1 cellular context compared by ENCODE assay signal in the genomic region with DNA sequence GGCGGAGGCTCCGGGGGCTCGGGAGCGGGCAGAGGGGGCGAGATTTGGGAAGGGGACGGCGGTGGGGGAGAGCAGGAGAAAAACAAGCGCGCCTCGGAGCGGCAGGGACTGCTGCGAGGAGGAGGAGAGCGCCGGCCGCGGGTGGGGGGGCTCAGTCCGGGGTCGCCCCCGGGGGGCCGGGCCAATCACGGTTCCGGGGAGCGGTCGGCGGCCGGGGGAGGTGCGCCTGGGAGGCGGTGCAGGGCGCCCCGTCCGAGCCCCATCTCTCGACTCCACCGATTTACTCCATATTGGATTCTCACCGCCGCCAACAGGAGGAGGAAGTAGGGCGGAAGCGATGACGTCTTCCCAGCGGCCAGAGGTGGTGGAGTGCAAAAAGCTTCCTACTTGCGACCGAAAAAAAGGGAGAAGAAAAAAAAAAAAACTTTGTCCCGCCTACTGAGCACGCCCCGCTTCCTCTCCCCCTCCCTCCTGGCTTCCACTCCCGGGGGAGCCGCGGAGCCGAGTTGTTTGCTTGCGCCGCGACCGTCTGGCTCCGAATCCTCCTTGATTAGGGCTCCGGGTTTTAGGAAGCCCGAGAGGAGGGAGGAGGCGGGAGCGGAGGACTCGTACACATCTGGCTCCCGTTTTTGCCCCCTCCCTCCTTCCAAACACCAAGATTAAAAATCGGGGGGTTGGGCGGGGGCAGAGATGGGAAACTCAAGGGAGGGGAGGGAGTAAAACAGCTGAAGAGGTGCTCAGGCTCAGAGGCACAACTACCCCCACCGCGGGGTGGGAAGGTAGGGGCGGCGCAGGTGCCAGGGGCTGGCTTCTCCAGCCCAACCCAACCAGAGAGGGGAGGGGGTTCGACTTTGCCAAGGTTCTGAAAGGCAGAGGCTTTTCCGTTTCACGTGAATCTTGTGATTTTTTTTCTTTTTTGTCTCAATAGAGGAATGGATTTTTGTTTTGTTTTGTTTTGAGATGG.
A peak's percentile ranks its signal among the peaks of the same experiment; 100 is the strongest.
TF ChIP-seq lines count a peak whose summit lies in the region.

A gene with protein sequence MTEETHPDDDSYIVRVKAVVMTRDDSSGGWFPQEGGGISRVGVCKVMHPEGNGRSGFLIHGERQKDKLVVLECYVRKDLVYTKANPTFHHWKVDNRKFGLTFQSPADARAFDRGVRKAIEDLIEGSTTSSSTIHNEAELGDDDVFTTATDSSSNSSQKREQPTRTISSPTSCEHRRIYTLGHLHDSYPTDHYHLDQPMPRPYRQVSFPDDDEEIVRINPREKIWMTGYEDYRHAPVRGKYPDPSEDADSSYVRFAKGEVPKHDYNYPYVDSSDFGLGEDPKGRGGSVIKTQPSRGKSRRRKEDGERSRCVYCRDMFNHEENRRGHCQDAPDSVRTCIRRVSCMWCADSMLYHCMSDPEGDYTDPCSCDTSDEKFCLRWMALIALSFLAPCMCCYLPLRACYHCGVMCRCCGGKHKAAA (minus strand): TSS at position 373 of the 964 bp plus-strand sequence. CDS start 612 bp downstream, outside the sequence.

TF ChIP-seq in HepG2, 621 proteins besides CTCF, POLR2A, EP300 and RAD21 (continued from another document and continues in another):
- TF ChIP-seq, protein P1, sequence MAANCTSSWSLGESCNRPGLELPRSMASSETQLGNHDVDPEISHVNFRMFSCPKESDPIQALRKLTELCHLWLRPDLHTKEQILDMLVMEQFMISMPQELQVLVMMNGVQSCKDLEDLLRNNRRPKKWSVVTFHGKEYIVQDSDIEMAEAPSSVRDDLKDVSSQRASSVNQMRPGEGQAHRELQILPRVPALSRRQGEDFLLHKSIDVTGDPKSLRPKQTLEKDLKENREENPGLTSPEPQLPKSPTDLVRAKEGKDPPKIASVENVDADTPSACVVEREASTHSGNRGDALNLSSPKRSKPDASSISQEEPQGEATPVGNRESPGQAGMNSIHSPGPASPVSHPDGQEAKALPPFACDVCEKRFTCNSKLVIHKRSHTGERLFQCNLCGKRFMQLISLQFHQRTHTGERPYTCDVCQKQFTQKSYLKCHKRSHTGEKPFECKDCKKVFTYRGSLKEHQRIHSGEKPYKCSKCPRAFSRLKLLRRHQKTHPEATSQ (CRISPR knock-in tag; IDR thresholded peaks at IDR 0.05; ENCODE audit: borderline replicate concordance): peak; percentile 62; the same call in 1 of the 2 replicates
- TF ChIP-seq, protein P2, sequence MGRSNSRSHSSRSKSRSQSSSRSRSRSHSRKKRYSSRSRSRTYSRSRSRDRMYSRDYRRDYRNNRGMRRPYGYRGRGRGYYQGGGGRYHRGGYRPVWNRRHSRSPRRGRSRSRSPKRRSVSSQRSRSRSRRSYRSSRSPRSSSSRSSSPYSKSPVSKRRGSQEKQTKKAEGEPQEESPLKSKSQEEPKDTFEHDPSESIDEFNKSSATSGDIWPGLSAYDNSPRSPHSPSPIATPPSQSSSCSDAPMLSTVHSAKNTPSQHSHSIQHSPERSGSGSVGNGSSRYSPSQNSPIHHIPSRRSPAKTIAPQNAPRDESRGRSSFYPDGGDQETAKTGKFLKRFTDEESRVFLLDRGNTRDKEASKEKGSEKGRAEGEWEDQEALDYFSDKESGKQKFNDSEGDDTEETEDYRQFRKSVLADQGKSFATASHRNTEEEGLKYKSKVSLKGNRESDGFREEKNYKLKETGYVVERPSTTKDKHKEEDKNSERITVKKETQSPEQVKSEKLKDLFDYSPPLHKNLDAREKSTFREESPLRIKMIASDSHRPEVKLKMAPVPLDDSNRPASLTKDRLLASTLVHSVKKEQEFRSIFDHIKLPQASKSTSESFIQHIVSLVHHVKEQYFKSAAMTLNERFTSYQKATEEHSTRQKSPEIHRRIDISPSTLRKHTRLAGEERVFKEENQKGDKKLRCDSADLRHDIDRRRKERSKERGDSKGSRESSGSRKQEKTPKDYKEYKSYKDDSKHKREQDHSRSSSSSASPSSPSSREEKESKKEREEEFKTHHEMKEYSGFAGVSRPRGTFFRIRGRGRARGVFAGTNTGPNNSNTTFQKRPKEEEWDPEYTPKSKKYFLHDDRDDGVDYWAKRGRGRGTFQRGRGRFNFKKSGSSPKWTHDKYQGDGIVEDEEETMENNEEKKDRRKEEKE (IDR thresholded peaks at IDR 0.05): no peak
- peak; percentile 98 for TF ChIP-seq KLF6 (CRISPR knock-in tag; IDR thresholded peaks at IDR 0.05)
- TF ChIP-seq SP140L (CRISPR knock-in tag; IDR thresholded peaks at IDR 0.05; ENCODE audit: borderline replicate concordance): 0 out of 2 replicates have a peak, but pooled peaks have one; percentile 62
- TF ChIP-seq, protein P3, sequence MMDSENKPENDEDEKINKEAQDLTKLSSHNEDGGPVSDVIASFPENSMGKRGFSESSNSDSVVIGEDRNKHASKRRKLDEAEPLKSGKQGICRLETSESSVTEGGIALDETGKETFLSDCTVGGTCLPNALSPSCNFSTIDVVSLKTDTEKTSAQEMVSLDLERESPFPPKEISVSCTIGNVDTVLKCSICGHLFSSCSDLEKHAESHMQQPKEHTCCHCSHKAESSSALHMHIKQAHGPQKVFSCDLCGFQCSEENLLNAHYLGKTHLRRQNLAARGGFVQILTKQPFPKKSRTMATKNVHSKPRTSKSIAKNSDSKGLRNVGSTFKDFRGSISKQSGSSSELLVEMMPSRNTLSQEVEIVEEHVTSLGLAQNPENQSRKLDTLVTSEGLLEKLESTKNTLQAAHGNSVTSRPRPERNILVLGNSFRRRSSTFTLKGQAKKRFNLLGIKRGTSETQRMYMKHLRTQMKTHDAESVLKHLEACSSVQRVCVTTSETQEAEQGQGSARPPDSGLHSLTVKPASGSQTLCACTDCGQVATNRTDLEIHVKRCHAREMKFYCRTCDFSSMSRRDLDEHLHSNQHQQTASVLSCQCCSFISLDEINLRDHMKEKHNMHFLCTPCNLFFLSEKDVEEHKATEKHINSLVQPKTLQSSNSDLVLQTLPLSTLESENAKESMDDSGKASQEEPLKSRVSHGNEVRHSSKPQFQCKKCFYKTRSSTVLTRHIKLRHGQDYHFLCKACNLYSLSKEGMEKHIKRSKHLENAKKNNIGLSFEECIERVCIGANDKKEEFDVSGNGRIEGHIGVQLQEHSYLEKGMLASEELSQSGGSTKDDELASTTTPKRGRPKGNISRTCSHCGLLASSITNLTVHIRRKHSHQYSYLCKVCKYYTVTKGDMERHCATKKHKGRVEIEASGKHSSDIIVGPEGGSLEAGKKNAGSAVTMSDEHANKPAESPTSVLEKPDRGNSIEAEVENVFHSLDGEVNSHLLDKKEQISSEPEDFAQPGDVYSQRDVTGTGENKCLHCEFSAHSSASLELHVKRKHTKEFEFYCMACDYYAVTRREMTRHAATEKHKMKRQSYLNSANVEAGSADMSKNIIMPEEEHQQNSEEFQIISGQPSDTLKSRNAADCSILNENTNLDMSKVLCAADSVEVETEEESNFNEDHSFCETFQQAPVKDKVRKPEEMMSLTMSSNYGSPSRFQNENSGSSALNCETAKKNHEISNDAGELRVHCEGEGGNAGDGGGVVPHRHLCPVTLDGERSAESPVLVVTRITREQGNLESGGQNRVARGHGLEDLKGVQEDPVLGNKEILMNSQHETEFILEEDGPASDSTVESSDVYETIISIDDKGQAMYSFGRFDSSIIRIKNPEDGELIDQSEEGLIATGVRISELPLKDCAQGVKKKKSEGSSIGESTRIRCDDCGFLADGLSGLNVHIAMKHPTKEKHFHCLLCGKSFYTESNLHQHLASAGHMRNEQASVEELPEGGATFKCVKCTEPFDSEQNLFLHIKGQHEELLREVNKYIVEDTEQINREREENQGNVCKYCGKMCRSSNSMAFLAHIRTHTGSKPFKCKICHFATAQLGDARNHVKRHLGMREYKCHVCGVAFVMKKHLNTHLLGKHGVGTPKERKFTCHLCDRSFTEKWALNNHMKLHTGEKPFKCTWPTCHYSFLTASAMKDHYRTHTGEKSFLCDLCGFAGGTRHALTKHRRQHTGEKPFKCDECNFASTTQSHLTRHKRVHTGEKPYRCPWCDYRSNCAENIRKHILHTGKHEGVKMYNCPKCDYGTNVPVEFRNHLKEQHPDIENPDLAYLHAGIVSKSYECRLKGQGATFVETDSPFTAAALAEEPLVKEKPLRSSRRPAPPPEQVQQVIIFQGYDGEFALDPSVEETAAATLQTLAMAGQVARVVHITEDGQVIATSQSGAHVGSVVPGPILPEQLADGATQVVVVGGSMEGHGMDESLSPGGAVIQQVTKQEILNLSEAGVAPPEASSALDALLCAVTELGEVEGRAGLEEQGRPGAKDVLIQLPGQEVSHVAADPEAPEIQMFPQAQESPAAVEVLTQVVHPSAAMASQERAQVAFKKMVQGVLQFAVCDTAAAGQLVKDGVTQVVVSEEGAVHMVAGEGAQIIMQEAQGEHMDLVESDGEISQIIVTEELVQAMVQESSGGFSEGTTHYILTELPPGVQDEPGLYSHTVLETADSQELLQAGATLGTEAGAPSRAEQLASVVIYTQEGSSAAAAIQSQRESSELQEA (CRISPR knock-in tag; IDR thresholded peaks at IDR 0.05; ENCODE audit: not compliant biosample characterization): no peak
- peak; percentile 75; the same call in 1 of the 2 replicates for TF ChIP-seq ZNF12 (CRISPR knock-in tag; IDR thresholded peaks at IDR 0.05)
- no peak for TF ChIP-seq NCOA1 (CRISPR knock-in tag; IDR thresholded peaks at IDR 0.05)
- TF ChIP-seq RFX3 (CRISPR knock-in tag; IDR thresholded peaks at IDR 0.05): no peak
- no peak for TF ChIP-seq ATM (IDR thresholded peaks at IDR 0.05; ENCODE audit: borderline replicate concordance)
- TF ChIP-seq CENPX (CRISPR knock-in tag; IDR thresholded peaks at IDR 0.05): no peak
- TF ChIP-seq ZNF678 (CRISPR knock-in tag; IDR thresholded peaks at IDR 0.05): peak; percentile 84; the same call in 1 of the 2 replicates
- TF ChIP-seq SALL1 (CRISPR knock-in tag; IDR thresholded peaks at IDR 0.05): peak; percentile 87
- no peak for TF ChIP-seq WIZ (CRISPR knock-in tag; IDR thresholded peaks at IDR 0.05)
- peak; percentile 82 for TF ChIP-seq POLR2AphosphoS5 (IDR thresholded peaks at IDR 0.05; ENCODE audit: low read depth, low read length)
- TF ChIP-seq, protein P4, sequence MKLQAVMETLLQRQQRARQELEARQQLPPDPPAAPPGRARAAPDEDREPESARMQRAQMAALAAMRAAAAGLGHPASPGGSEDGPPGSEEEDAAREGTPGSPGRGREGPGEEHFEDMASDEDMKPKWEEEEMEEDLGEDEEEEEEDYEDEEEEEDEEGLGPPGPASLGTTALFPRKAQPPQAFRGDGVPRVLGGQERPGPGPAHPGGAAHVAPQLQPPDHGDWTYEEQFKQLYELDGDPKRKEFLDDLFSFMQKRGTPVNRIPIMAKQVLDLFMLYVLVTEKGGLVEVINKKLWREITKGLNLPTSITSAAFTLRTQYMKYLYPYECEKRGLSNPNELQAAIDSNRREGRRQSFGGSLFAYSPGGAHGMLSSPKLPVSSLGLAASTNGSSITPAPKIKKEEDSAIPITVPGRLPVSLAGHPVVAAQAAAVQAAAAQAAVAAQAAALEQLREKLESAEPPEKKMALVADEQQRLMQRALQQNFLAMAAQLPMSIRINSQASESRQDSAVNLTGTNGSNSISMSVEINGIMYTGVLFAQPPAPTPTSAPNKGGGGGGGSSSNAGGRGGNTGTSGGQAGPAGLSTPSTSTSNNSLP (IDR thresholded peaks at IDR 0.05; ENCODE audit: low read depth, low read length): peak; percentile 98
- TF ChIP-seq, protein P5, sequence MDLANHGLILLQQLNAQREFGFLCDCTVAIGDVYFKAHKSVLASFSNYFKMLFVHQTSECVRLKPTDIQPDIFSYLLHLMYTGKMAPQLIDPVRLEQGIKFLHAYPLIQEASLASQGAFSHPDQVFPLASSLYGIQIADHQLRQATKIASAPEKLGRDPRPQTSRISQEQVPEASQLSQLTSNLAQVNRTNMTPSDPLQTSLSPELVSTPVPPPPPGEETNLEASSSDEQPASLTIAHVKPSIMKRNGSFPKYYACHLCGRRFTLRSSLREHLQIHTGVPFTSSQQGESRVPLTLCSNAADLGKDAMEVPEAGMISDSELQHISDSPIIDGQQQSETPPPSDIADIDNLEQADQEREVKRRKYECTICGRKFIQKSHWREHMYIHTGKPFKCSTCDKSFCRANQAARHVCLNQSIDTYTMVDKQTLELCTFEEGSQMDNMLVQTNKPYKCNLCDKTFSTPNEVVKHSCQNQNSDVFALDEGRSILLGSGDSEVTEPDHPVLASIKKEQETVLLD (CRISPR knock-in tag; IDR thresholded peaks at IDR 0.05; ENCODE audit: low read depth): peak; percentile 93
- no peak for TF ChIP-seq ZNF776 (CRISPR knock-in tag; IDR thresholded peaks at IDR 0.05)
- peak; percentile 84; the same call in 1 of the 2 replicates for TF ChIP-seq SNAPC2 (CRISPR knock-in tag; IDR thresholded peaks at IDR 0.05)
- TF ChIP-seq, protein P6, sequence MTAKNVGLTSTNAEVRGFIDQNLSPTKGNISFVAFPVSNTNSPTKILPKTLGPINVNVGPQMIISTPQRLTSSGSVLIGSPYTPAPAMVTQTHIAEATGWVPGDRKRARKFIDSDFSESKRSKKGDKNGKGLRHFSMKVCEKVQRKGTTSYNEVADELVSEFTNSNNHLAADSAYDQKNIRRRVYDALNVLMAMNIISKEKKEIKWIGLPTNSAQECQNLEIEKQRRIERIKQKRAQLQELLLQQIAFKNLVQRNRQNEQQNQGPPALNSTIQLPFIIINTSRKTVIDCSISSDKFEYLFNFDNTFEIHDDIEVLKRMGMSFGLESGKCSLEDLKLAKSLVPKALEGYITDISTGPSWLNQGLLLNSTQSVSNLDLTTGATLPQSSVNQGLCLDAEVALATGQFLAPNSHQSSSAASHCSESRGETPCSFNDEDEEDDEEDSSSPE (CRISPR knock-in tag; IDR thresholded peaks at IDR 0.05): peak; percentile 90
- peak; percentile 26; the same call in 1 of the 2 replicates for TF ChIP-seq ZNF709 (CRISPR knock-in tag; IDR thresholded peaks at IDR 0.05)
- no peak for TF ChIP-seq ZNF33B (CRISPR knock-in tag; IDR thresholded peaks at IDR 0.05)
- TF ChIP-seq, protein P7, sequence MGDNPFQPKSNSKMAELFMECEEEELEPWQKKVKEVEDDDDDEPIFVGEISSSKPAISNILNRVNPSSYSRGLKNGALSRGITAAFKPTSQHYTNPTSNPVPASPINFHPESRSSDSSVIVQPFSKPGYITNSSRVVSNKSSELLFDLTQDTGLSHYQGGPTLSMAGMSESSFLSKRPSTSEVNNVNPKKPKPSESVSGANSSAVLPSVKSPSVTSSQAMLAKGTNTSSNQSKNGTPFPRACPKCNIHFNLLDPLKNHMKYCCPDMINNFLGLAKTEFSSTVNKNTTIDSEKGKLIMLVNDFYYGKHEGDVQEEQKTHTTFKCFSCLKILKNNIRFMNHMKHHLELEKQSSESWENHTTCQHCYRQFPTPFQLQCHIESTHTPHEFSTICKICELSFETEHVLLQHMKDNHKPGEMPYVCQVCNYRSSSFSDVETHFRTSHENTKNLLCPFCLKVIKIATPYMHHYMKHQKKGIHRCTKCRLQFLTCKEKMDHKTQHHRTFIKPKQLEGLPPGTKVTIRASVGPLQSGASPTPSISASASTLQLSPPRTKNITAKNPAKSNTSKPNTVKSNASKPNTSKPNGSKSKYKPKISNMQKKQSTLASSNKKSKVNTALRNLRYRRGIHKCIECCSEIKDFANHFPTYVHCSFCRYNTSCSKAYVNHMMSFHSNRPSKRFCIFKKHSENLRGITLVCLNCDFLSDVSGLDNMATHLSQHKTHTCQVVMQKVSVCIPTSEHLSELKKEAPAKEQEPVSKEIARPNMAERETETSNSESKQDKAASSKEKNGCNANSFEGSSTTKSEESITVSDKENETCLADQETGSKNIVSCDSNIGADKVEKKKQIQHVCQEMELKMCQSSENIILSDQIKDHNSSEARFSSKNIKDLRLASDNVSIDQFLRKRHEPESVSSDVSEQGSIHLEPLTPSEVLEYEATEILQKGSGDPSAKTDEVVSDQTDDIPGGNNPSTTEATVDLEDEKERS (CRISPR knock-in tag; IDR thresholded peaks at IDR 0.05): no peak; the same call in 1 of the 2 replicates
- no peak for TF ChIP-seq ZNF496 (CRISPR knock-in tag; IDR thresholded peaks at IDR 0.05; ENCODE audit: insufficient replicate concordance)
- no peak for TF ChIP-seq ZNF720 (CRISPR knock-in tag; IDR thresholded peaks at IDR 0.05)
- no peak for TF ChIP-seq RORA (CRISPR knock-in tag; IDR thresholded peaks at IDR 0.05)
